8 cellular contexts compared by ENCODE assay signal in genomic region chrX:40646489-40647306, GRCh38. TPM values are rescaled to one million over a fixed set of nuclear protein-coding genes. Genes with fewer than 3 reads are reported as not detected.
DNase-seq lines count a peak whose midpoint lies in the region; ATAC-seq, FAIRE-seq and TF ChIP-seq lines count a peak whose summit lies in the region.

No MANE protein-coding gene starts in this region.

- in situ Hi-C loops in Panc1 (cut with HindIII; ENCODE audit: low pct_unique_long_range_greater_than_20kb, low sequenced_read_pairs) = no loop called here

- POLR2A ChIA-PET in Panc1 (lab: Charles Lee) = no interaction called here

- no peak for TF ChIP-seq POLR2A in H54 (IDR thresholded peaks at IDR 0.05; ENCODE audit: low read depth, low read length)

- BruUV-seq in Panc1 (replicated peaks; lab: Mats Ljungman, UMichigan) = no TSS peak

- no peaks in the 10 kb centered on the region for H3K36me3 ChIP-seq in Panc1 (ENCODE audit: control insufficient read depth, insufficient read depth, low read length)
- no peaks in the 10 kb centered on the region for H3K36me3 ChIP-seq in neutrophil

- TF ChIP-seq CTCF in Panc1 (IDR thresholded peaks at IDR 0.05) (no peak), neutrophil (IDR thresholded peaks at IDR 0.05) (no peak)

- FAIRE-seq in H54 (lab: Jason Lieb, UNC) = no peak

- H3K4me1 ChIP-seq in Panc1 (ENCODE audit: control insufficient read depth, insufficient read depth, low read length) (no peaks in the 10 kb centered on the region), neutrophil (ENCODE audit: control insufficient read depth in 1 of 2, insufficient read depth in 1 of 2, low read depth in 1 of 2, low read length in 1 of 2) (peaks cover 17 to 46% of the 10 kb centered on the region in 2 experiments)

- DNase-seq in NCI-H2107 treated with DMSO at 0.1 percent for 48 hours (lab: John Stamatoyannopoulos, UW; ENCODE audit: unreplicated experiment) = peak; percentile 12
- DNase-seq in NCI-H2107 (lab: John Stamatoyannopoulos, UW) = no peak
- DNase-seq in Panc1 (ENCODE audit: low read depth, low spot score) = no peak
- peak; percentile 33 for DNase-seq in activated naive CD4-positive, alpha-beta T cell treated with Interleukin-2 at 50 U/mL for 16 hours
- DNase-seq in germinal center (ENCODE audit: low spot score) = peak; percentile 14
- no peak for DNase-seq in H54 (ENCODE audit: insufficient read length, low spot score)

- ATAC-seq in HG03025 (IDR thresholded peaks at IDR 0.05; ENCODE audit: low FRiP score, unreplicated experiment) = peak; percentile 16
- peak; percentile 44; the same call in 1 of the 2 replicates for ATAC-seq in Panc1

- no peaks in the 10 kb centered on the region for H3K27me3 ChIP-seq in Panc1 (ENCODE audit: control insufficient read depth, insufficient read depth, low read length)
- no peaks in the 10 kb centered on the region for H3K27me3 ChIP-seq in neutrophil

- no peaks in the 10 kb centered on the region for H3K9me3 ChIP-seq in Panc1 (ENCODE audit: control insufficient read depth, insufficient read depth, low read depth, low read length)
- no peaks in the 10 kb centered on the region for H3K9me3 ChIP-seq in neutrophil

- peak overlapping the region; percentile 66 to 67 for H3K4me3 ChIP-seq in Panc1 (ENCODE audit: low read depth in 2 of 2, low read length in 2 of 2)
- peak overlapping the region; percentile 72 to 89 for H3K4me3 ChIP-seq in neutrophil (ENCODE audit: low read depth in 1 of 2, low read length in 1 of 2)

- CTCF ChIA-PET in Panc1 (lab: Charles Lee) = interaction anchor here (0.7 kb wide), 1 partner anchor 103 kb away, joined by 4 read pairs; no protein-coding TSS in a partner anchor

- H3K27ac ChIP-seq in Panc1 (ENCODE audit: low read length) (peak overlapping the region; percentile 73), neutrophil (peak overlapping the region; percentile 93)

- intact Hi-C loops in Panc1 (cut with micrococcal nuclease; ENCODE audit: unreplicated experiment) = no loop called here

RNA-seq across cellular contexts. Expression of gene CXorf38, which starts 0.7 kb away (rescaled TPM):
- 7.8 TPM for total RNA-seq in Panc1 (2021; ENCODE audit: unreplicated experiment)
- polyA plus RNA-seq in Panc1 (2012; ENCODE audit: insufficient read length) = 5.6 TPM

RNA-seq across cellular contexts. Expression of gene MPC1L, which starts 23.5 kb away (rescaled TPM):
- not detected for total RNA-seq in Panc1 (2021; ENCODE audit: unreplicated experiment)
- polyA plus RNA-seq in Panc1 (2012; ENCODE audit: insufficient read length) = not detected

Comparison
In these comparisons a context has a peak if more than half of its experiments do, and no peak if none do; other contexts are left out.
1. DNase-seq: peak in NCI-H2107 treated with DMSO at 0.1 percent for 48 hours (single experiment), activated naive CD4-positive, alpha-beta T cell treated with Interleukin-2 at 50 U/mL for 16 hours (single experiment) and germinal center (single experiment); none in NCI-H2107 (single experiment), Panc1 (single experiment) and H54 (single experiment).